In the genomic region with DNA sequence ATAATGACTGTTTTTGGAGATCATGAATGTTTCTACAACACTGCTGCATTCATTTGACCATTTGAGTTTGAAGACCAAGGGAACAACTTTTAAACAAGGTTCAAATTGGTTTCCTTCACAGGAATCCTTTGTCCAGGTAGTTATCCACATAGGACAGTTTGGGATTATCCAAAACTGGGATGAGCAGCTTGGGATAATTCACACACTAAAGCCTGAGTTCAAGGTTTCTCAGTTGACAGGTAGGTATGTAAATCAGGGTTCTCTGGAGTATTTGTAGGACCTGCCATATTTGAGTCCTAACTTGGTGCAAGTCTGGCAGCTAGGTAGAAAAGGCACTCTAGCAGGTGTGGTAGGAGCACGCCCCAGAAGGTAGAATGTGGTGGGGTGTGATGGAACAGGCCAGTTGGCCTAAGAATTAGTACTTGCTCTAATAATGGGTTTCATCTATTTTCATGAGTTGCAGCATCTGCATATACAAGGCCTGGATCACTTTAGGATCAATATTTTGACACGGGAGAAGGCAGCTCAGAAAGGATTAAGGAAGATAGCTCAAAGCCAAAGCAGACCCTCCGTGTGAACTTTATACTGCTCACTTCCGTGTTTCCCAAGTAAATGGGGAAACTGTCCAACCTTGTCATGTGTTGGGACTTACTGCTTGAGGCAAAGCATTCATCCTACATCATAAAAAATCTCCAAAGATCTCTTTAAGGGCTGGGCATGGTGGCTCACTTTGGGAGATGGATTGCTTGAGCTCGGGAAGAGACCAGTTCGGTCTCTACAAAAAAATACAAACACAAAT, we compare ENCODE assay signal across 9 cellular contexts. TPM values are rescaled to one million over a fixed set of nuclear protein-coding genes. Genes with fewer than 3 reads are reported as not detected.
DNase-seq lines count a peak whose midpoint lies in the region; ATAC-seq, FAIRE-seq and TF ChIP-seq lines count a peak whose summit lies in the region.
"Had no signal": no experiment of that assay in that cellular context is flagged by ENCODE, and none has a peak within 500 bp of the region (broad histone marks: within the 10 kb centered on the region; RNA-seq: fewer than 3 reads in every experiment).

No MANE protein-coding gene starts in this region.

- peaks cover 45% of the 10 kb centered on the region for H4K20me1 ChIP-seq in HepG2 (ENCODE audit: insufficient read depth, low read length)

- TF ChIP-seq EP300 in HepG2 (IDR thresholded peaks at IDR 0.05; ENCODE audit: low read depth in 2 of 2, low read length in 2 of 2): no peak
- TF ChIP-seq EP300 in HepG2 (CRISPR knock-in tag; IDR thresholded peaks at IDR 0.05; ENCODE audit: borderline replicate concordance): no peak
- no peak for TF ChIP-seq EP300 in transverse colon (IDR thresholded peaks at IDR 0.05; ENCODE audit: low read depth)

- POLR2A ChIA-PET in HepG2 (lab: Yijun Ruan, JAX): interaction anchor here (0.8 to 6.6 kb wide), 8 partner anchors 9 to 70 kb away, joined by 4 to 139 read pairs (median 6); a partner anchor contains a TSS

- H3K4me3 Mint-ChIP-seq in dendritic cell treated with granulocyte-macrophage colony-stimulating factor and Interleukin-4, amounts not matched to agents 40 ng/mL and 50 ng/mL, for 4 days: no peak overlapping the region

- H3K27ac ChIP-seq in HepG2 (ENCODE audit: extremely low read length, insufficient read depth, low read length) (no peak overlapping the region), right lobe of liver (no peak overlapping the region), transverse colon (no peak overlapping the region), substantia nigra (ENCODE audit: low read depth, low read length, poor library complexity, severe bottlenecking) (no peak overlapping the region)

- 82% methylated on average over 6 of the region's 6 CpGs for WGBS in HepG2 (ENCODE audit: low lambda C conversion rate)
- 85% methylated on average over 6 of the region's 6 CpGs for WGBS in right lobe of liver (ENCODE audit: insufficient coverage, low coverage, low lambda C conversion rate, missing lambda C conversion rate)
- WGBS in transverse colon (ENCODE audit: low coverage in 1 of 2), 2 donors: 56 to 57% methylated on average over 3 to 6 of the region's 6 CpGs

- no peaks in the 10 kb centered on the region for H3K27me3 Mint-ChIP-seq in dendritic cell treated with granulocyte-macrophage colony-stimulating factor and Interleukin-4, amounts not matched to agents 40 ng/mL and 50 ng/mL, for 4 days

- H3K9ac ChIP-seq in HepG2 (ENCODE audit: insufficient read depth, low read depth, low read length): no peak overlapping the region

- H3K4me2 ChIP-seq in HepG2 (ENCODE audit: low read depth, low read length): no peak overlapping the region

- H3K9me3 Mint-ChIP-seq in dendritic cell treated with granulocyte-macrophage colony-stimulating factor and Interleukin-4, amounts not matched to agents 40 ng/mL and 50 ng/mL, for 4 days: no peaks in the 10 kb centered on the region

- FAIRE-seq in HepG2 (lab: Jason Lieb, UNC) (no peak), RCC 7860 (lab: Jason Lieb, UNC) (no peak)
- FAIRE-seq: endometrium had no signal

- peaks cover 13 to 39% of the 10 kb centered on the region in 2 experiments for H3K36me3 ChIP-seq in HepG2 (replicated peaks in 1 of 2; ENCODE audit: control insufficient read depth in 1 of 2, insufficient read depth in 2 of 2, low read length in 2 of 2)
- H3K36me3 ChIP-seq in right lobe of liver: peaks cover 0 to 46% (median 17%) of the 10 kb centered on the region in 4 donors
- H3K36me3 ChIP-seq in transverse colon: peaks cover 0 to 29% (median 13%) of the 10 kb centered on the region in 4 donors

- peaks cover 91% of the 10 kb centered on the region for H3K36me3 Mint-ChIP-seq in dendritic cell treated with granulocyte-macrophage colony-stimulating factor and Interleukin-4, amounts not matched to agents 40 ng/mL and 50 ng/mL, for 4 days (ENCODE audit: low read depth)

- DNase-seq in HepG2 (ENCODE audit: low spot score): no peak
- no peak for DNase-seq in right lobe of liver
- DNase-seq in RCC 7860 (ENCODE audit: low spot score): peak; percentile 18
- no peak for DNase-seq in transverse colon
- no peak for DNase-seq in substantia nigra (lab: John Stamatoyannopoulos, UW)
- no peak for DNase-seq in NCI-H2029 (lab: John Stamatoyannopoulos, UW)

- peak; percentile 53 to 65 for TF ChIP-seq POLR2A in HepG2 (IDR thresholded peaks at IDR 0.05; ENCODE audit: insufficient read depth in 1 of 2, low read depth in 2 of 2, low read length in 2 of 2)
- no peak for TF ChIP-seq POLR2A in right lobe of liver (IDR thresholded peaks at IDR 0.05)
- peak; percentile 6 for TF ChIP-seq POLR2A in transverse colon (IDR thresholded peaks at IDR 0.05)

- in situ Hi-C loops in HepG2 (cut with HindIII; ENCODE audit: extremely low pct_ligation_motif_present, low pct_unique_long_range_greater_than_20kb) (loop anchor here (25.0 kb wide), 1 partner anchor 341 kb away; a partner anchor contains a TSS), transverse colon (cut with MboI; ENCODE audit: low pct_ligation_motif_present in 1 of 4, low pct_unique_long_range_greater_than_20kb in 1 of 4, low sequenced_read_pairs in 3 of 4) (no loop called here)

- H3K4me1 ChIP-seq in HepG2 (ENCODE audit: insufficient read depth, low read length): peaks cover 26% of the 10 kb centered on the region
- H3K4me1 ChIP-seq in right lobe of liver: peaks cover 0 to 18% (median 7%) of the 10 kb centered on the region in 4 donors
- H3K4me1 ChIP-seq in transverse colon: peaks cover 11 to 27% (median 19%) of the 10 kb centered on the region in 4 donors

- H3K4me3 ChIP-seq in HepG2 (replicated peaks in 1 of 3; ENCODE audit: insufficient read depth in 1 of 3, low read depth in 2 of 3, low read length in 3 of 3) (no peak overlapping the region), right lobe of liver (no peak overlapping the region), transverse colon (no peak overlapping the region)

- H3K9me3 ChIP-seq in HepG2 (ENCODE audit: low read length) (no peaks in the 10 kb centered on the region), right lobe of liver (no peaks in the 10 kb centered on the region), transverse colon (no peaks in the 10 kb centered on the region)

- CTCF ChIA-PET in HepG2 (lab: Yijun Ruan, JAX; ENCODE audit: low intra/inter-chr PET ratio, low total read pairs): no interaction called here

- peaks cover 49% of the 10 kb centered on the region for H3K4me1 Mint-ChIP-seq in dendritic cell treated with granulocyte-macrophage colony-stimulating factor and Interleukin-4, amounts not matched to agents 40 ng/mL and 50 ng/mL, for 4 days (ENCODE audit: low read depth)

- intact Hi-C loops in HepG2 (cut with micrococcal nuclease; ENCODE audit: unreplicated experiment) (no loop called here), right lobe of liver (cut with DNase I) (no loop called here), transverse colon (cut with DNase I; ENCODE audit: low total_unique reads) (no loop called here)
- intact Hi-C loops in dendritic cell treated with granulocyte-macrophage colony-stimulating factor and Interleukin-4, amounts not matched to agents 40 ng/mL and 50 ng/mL, for 4 days (cut with micrococcal nuclease): no loop called here

- TF ChIP-seq RAD21 in HepG2 (CRISPR knock-in tag; IDR thresholded peaks at IDR 0.05): no peak

- H3K27me3 ChIP-seq in HepG2 (ENCODE audit: control insufficient read depth in 1 of 2, insufficient read depth in 2 of 2, low read length in 2 of 2) (peaks cover 0 to 3% of the 10 kb centered on the region in 2 experiments; a peak in 1 of 5 replicates), right lobe of liver (no peaks in the 10 kb centered on the region), transverse colon (no peaks in the 10 kb centered on the region)

- ATAC-seq in HepG2 (no peak), right lobe of liver (no peak), GM19023 (IDR thresholded peaks at IDR 0.05; ENCODE audit: unreplicated experiment) (no peak)

- TF ChIP-seq CTCF in HepG2 (CRISPR knock-in tag; IDR thresholded peaks at IDR 0.05) (no peak), right lobe of liver (IDR thresholded peaks at IDR 0.05) (no peak), transverse colon (IDR thresholded peaks at IDR 0.05) (no peak)

- no peak overlapping the region for H2AFZ ChIP-seq in HepG2 (ENCODE audit: low read length)

- BruUV-seq in HepG2 (replicated peaks; lab: Mats Ljungman, UMichigan): no TSS peak

- peaks cover 28% of the 10 kb centered on the region for H3K79me2 ChIP-seq in HepG2 (ENCODE audit: insufficient read depth, low read length)

- H3K27ac Mint-ChIP-seq in dendritic cell treated with granulocyte-macrophage colony-stimulating factor and Interleukin-4, amounts not matched to agents 40 ng/mL and 50 ng/mL, for 4 days: peak overlapping the region; percentile 48

RNA-seq across cellular contexts. Expression of a gene that starts 14.1 kb away (rescaled TPM):
- 10.3 and 10.4 TPM in 2 replicates for total RNA-seq in HepG2 (2016; rRNA removed; fragmentation: Illumina TruSeq; extraction: Trizol)
- 2.2 and 3.5 TPM in 2 replicates for total RNA-seq in HepG2 (2016; cell fraction: cytosol; rRNA removed; fragmentation: Illumina TruSeq; extraction: Trizol; ENCODE audit: low read depth)
- 10.9 and 11.3 TPM in 2 replicates for total RNA-seq in HepG2 (2016; cell fraction: insoluble cytoplasmic fraction; rRNA removed; fragmentation: Illumina TruSeq; extraction: Trizol)
- 8.9 and 9.7 TPM in 2 replicates for total RNA-seq in HepG2 (2016; cell fraction: membrane; rRNA removed; fragmentation: Illumina TruSeq; extraction: Trizol)
- total RNA-seq in HepG2 (2016; cell fraction: nucleus; rRNA removed; fragmentation: Illumina TruSeq; extraction: Trizol): 4.5 and 6.4 TPM in 2 replicates
- polyA plus RNA-seq in HepG2 (2011; rRNA removed): 166 and 170 TPM in 2 replicates
- polyA plus RNA-seq in HepG2 (2011; cell fraction: cytosol; rRNA removed): 190 and 230 TPM in 2 replicates
- 40.5 and 59.0 TPM in 2 replicates for polyA plus RNA-seq in HepG2 (2011; cell fraction: nucleus; rRNA removed)
- polyA plus RNA-seq in HepG2 (2012): 39.3 and 44.1 TPM in 2 replicates
- 3.5 and 4.2 TPM in 2 replicates for polyA plus RNA-seq in HepG2 (2016; cell fraction: cytosol; fragmentation: Illumina TruSeq; extraction: Trizol; ENCODE audit: low read depth)
- polyA plus RNA-seq in HepG2 (2016; cell fraction: insoluble cytoplasmic fraction; fragmentation: Illumina TruSeq; extraction: Trizol; ENCODE audit: low read depth): 10.3 and 11.6 TPM in 2 replicates
- 7.3 and 8.0 TPM in 2 replicates for polyA plus RNA-seq in HepG2 (2016; cell fraction: membrane; fragmentation: Illumina TruSeq; extraction: Trizol; ENCODE audit: low read depth)
- 9.3 and 9.9 TPM in 2 replicates for polyA plus RNA-seq in HepG2 (2016; cell fraction: nucleus; fragmentation: Illumina TruSeq; extraction: Trizol; ENCODE audit: insufficient read depth, low read depth)
- polyA minus RNA-seq in HepG2 (2011; rRNA and poly(A)+ RNA removed; ENCODE audit: low replicate concordance): 0.44 and 146 TPM in 2 replicates
- 79.2 and 84.6 TPM in 2 replicates for polyA minus RNA-seq in HepG2 (2011; cell fraction: cytosol; rRNA and poly(A)+ RNA removed)
- polyA minus RNA-seq in HepG2 (2011; cell fraction: nucleus; rRNA and poly(A)+ RNA removed): 22.8 and 32.4 TPM in 2 replicates
- total RNA-seq in right lobe of liver: 10 to 100 TPM in 1 of 6 experiments, 1 to 10 TPM in 2, under 1 TPM in 3; 0.28 to 12.0 (median 1.2) TPM
- 10 to 100 TPM in 1 of 4 donors, 1 to 10 TPM in 2, not detected in 1; 5.3 to 14.2 (median 5.6) TPM for total RNA-seq in transverse colon

RNA-seq across cellular contexts. Expression of a gene that starts 25.1 kb away (rescaled TPM):
- total RNA-seq in HepG2 (2016; rRNA removed; fragmentation: Illumina TruSeq; extraction: Trizol) (28.3 and 29.0 TPM in 2 replicates), right lobe of liver (10 to 100 TPM in 1 of 6 experiments, 1 to 10 TPM in 5; 5.2 to 14.8 (median 7.3) TPM), transverse colon (10 to 100 TPM in 2 of 4 donors, 1 to 10 TPM in 2; 4.1 to 25.4 (median 12.4) TPM)
- 6.3 and 7.3 TPM in 2 replicates for total RNA-seq in HepG2 (2016; cell fraction: cytosol; rRNA removed; fragmentation: Illumina TruSeq; extraction: Trizol; ENCODE audit: low read depth)
- 25.1 and 26.9 TPM in 2 replicates for total RNA-seq in HepG2 (2016; cell fraction: insoluble cytoplasmic fraction; rRNA removed; fragmentation: Illumina TruSeq; extraction: Trizol)
- 9.7 and 10.6 TPM in 2 replicates for total RNA-seq in HepG2 (2016; cell fraction: membrane; rRNA removed; fragmentation: Illumina TruSeq; extraction: Trizol)
- 16.7 and 17.0 TPM in 2 replicates for total RNA-seq in HepG2 (2016; cell fraction: nucleus; rRNA removed; fragmentation: Illumina TruSeq; extraction: Trizol)
- 40.5 and 42.9 TPM in 2 replicates for polyA plus RNA-seq in HepG2 (2011; rRNA removed)
- polyA plus RNA-seq in HepG2 (2011; cell fraction: cytosol; rRNA removed): 21.1 and 22.7 TPM in 2 replicates
- 49.6 and 57.0 TPM in 2 replicates for polyA plus RNA-seq in HepG2 (2011; cell fraction: nucleus; rRNA removed)
- polyA plus RNA-seq in HepG2 (2012): 19.2 and 20.5 TPM in 2 replicates
- 7.3 and 8.6 TPM in 2 replicates for polyA plus RNA-seq in HepG2 (2016; cell fraction: cytosol; fragmentation: Illumina TruSeq; extraction: Trizol; ENCODE audit: low read depth)
- 29.9 and 35.0 TPM in 2 replicates for polyA plus RNA-seq in HepG2 (2016; cell fraction: insoluble cytoplasmic fraction; fragmentation: Illumina TruSeq; extraction: Trizol; ENCODE audit: low read depth)
- polyA plus RNA-seq in HepG2 (2016; cell fraction: membrane; fragmentation: Illumina TruSeq; extraction: Trizol; ENCODE audit: low read depth): 9.6 and 11.2 TPM in 2 replicates
- polyA plus RNA-seq in HepG2 (2016; cell fraction: nucleus; fragmentation: Illumina TruSeq; extraction: Trizol; ENCODE audit: insufficient read depth, low read depth): 32.0 and 34.2 TPM in 2 replicates
- 7.9 and 23.4 TPM in 2 replicates for polyA minus RNA-seq in HepG2 (2011; rRNA and poly(A)+ RNA removed; ENCODE audit: low replicate concordance)
- 4.7 and 6.0 TPM in 2 replicates for polyA minus RNA-seq in HepG2 (2011; cell fraction: cytosol; rRNA and poly(A)+ RNA removed)
- 25.8 and 37.4 TPM in 2 replicates for polyA minus RNA-seq in HepG2 (2011; cell fraction: nucleus; rRNA and poly(A)+ RNA removed)
